8 cellular contexts compared by ENCODE assay signal in genomic region chr21:37564341-37564923, GRCh38.
DNase-seq lines count a peak whose midpoint lies in the region; ATAC-seq, FAIRE-seq and TF ChIP-seq lines count a peak whose summit lies in the region.

No MANE protein-coding gene starts in this region.

- H3K36me3 Mint-ChIP-seq in activated naive CD8-positive, alpha-beta T cell treated with anti-CD3 and anti-CD28 coated beads for 36 hours, result no peaks in the 10 kb centered on the region
- no peaks in the 10 kb centered on the region for H3K36me3 Mint-ChIP-seq in type B pancreatic cell

- FAIRE-seq in H54 (lab: Jason Lieb, UNC), result peak; percentile 71

- H3K27me3 ChIP-seq in DOHH2 (ENCODE audit: control insufficient read depth, low read length), result peaks cover 24% of the 10 kb centered on the region

- H3K9ac ChIP-seq in SK-N-MC (ENCODE audit: insufficient read length), result no peak overlapping the region

- H3K4me1 ChIP-seq in DOHH2 (ENCODE audit: control insufficient read depth, low read length), result peaks cover 18% of the 10 kb centered on the region

- no peaks in the 10 kb centered on the region for H3K9me3 Mint-ChIP-seq in activated naive CD8-positive, alpha-beta T cell treated with anti-CD3 and anti-CD28 coated beads for 36 hours
- H3K9me3 Mint-ChIP-seq in type B pancreatic cell, result no peaks in the 10 kb centered on the region

- intact Hi-C loops in Right ventricle myocardium superior (cut with DNase I), result loop anchor here (5.0 to 10.0 kb wide), 2 partner anchors 197 to 310 kb away; partner anchors contain the start of gene DYRK1A

- H3K9me3 ChIP-seq in DOHH2 (ENCODE audit: control insufficient read depth, insufficient read depth, low read length) (peaks cover 5% of the 10 kb centered on the region; the same call in 1 of the 2 replicates), SK-N-MC (ENCODE audit: low read depth, low read length) (no peaks in the 10 kb centered on the region)

- peak; percentile 43; the same call in 1 of the 2 replicates for TF ChIP-seq POLR2A in H54 (IDR thresholded peaks at IDR 0.05; ENCODE audit: low read depth, low read length)

- H3K4me3 Mint-ChIP-seq in activated naive CD8-positive, alpha-beta T cell treated with anti-CD3 and anti-CD28 coated beads for 36 hours, result peak overlapping the region; percentile 91
- H3K4me3 Mint-ChIP-seq in type B pancreatic cell, result peak overlapping the region; percentile 84

- H3K4me3 ChIP-seq in DOHH2 (ENCODE audit: low read length) (peak overlapping the region; percentile 75), SK-N-MC (peak overlapping the region; percentile 85)

- DNase-seq in H54 (ENCODE audit: insufficient read length, low spot score) (peak; percentile 98), M059J (ENCODE audit: low read depth) (peak; percentile 100), SK-N-MC (ENCODE audit: low read depth, low spot score) (no peak), Right ventricle myocardium superior (peak; percentile 76), pons (ENCODE audit: low spot score) (peak; percentile 66), type B pancreatic cell (ENCODE audit: extremely low spot score, unreplicated experiment) (no peak)
- peak; percentile 90 for DNase-seq in activated naive CD8-positive, alpha-beta T cell treated with anti-CD3 and anti-CD28 coated beads for 36 hours

- H3K36me3 ChIP-seq in DOHH2 (ENCODE audit: control insufficient read depth, low read length), result no peaks in the 10 kb centered on the region
- no peaks in the 10 kb centered on the region for H3K36me3 ChIP-seq in SK-N-MC (ENCODE audit: insufficient read depth, low read length)

- H3K9me2 ChIP-seq in DOHH2 (replicated peaks; ENCODE audit: control insufficient read depth, low read length), result no peaks in the 10 kb centered on the region

- H3K27me3 Mint-ChIP-seq in activated naive CD8-positive, alpha-beta T cell treated with anti-CD3 and anti-CD28 coated beads for 36 hours, result no peaks in the 10 kb centered on the region
- peaks cover 16% of the 10 kb centered on the region for H3K27me3 Mint-ChIP-seq in type B pancreatic cell

- H3K4me2 ChIP-seq in DOHH2 (ENCODE audit: low read length), result peak overlapping the region; percentile 92

- peak; percentile 74 for ATAC-seq in Right ventricle myocardium superior (ENCODE audit: poor library complexity)

- H4K20me1 ChIP-seq in DOHH2 (ENCODE audit: control insufficient read depth, insufficient read depth, low read depth, low read length), result no peaks in the 10 kb centered on the region

- no peaks in the 10 kb centered on the region for H3F3A ChIP-seq in DOHH2 (ENCODE audit: control insufficient read depth, insufficient read depth)

- H3K27ac Mint-ChIP-seq in activated naive CD8-positive, alpha-beta T cell treated with anti-CD3 and anti-CD28 coated beads for 36 hours, result peak overlapping the region; percentile 100
- peak overlapping the region; percentile 93 for H3K27ac Mint-ChIP-seq in type B pancreatic cell

- H3K79me2 ChIP-seq in DOHH2 (ENCODE audit: control insufficient read depth, low read length), result peaks cover 2% of the 10 kb centered on the region; the same call in 1 of the 2 replicates

- H3K27ac ChIP-seq in DOHH2 (ENCODE audit: low read depth, low read length), result no peak overlapping the region
- H3K27ac ChIP-seq in SK-N-MC, result no peak overlapping the region

- peaks cover 20% of the 10 kb centered on the region for H3K4me1 Mint-ChIP-seq in activated naive CD8-positive, alpha-beta T cell treated with anti-CD3 and anti-CD28 coated beads for 36 hours
- H3K4me1 Mint-ChIP-seq in type B pancreatic cell (ENCODE audit: unreplicated experiment), result peaks cover 9% of the 10 kb centered on the region

- TF ChIP-seq CTCF in DOHH2 (IDR thresholded peaks at IDR 0.05; ENCODE audit: low read depth, low read length, poor library complexity, severe bottlenecking), result no peak
- no peak for TF ChIP-seq CTCF in type B pancreatic cell (conservative IDR thresholded peaks at IDR 0.05)

Comparison
In these comparisons a context has a peak if more than half of its experiments do, and no peak if none do; other contexts are left out.
1. DNase-seq: peak in H54 (single experiment), M059J (single experiment), activated naive CD8-positive, alpha-beta T cell treated with anti-CD3 and anti-CD28 coated beads for 36 hours (single experiment), Right ventricle myocardium superior (single experiment) and pons (single experiment); none in SK-N-MC (single experiment) and type B pancreatic cell (single experiment).